ENCODE assay signal across 1 cellular context in the genomic region with DNA sequence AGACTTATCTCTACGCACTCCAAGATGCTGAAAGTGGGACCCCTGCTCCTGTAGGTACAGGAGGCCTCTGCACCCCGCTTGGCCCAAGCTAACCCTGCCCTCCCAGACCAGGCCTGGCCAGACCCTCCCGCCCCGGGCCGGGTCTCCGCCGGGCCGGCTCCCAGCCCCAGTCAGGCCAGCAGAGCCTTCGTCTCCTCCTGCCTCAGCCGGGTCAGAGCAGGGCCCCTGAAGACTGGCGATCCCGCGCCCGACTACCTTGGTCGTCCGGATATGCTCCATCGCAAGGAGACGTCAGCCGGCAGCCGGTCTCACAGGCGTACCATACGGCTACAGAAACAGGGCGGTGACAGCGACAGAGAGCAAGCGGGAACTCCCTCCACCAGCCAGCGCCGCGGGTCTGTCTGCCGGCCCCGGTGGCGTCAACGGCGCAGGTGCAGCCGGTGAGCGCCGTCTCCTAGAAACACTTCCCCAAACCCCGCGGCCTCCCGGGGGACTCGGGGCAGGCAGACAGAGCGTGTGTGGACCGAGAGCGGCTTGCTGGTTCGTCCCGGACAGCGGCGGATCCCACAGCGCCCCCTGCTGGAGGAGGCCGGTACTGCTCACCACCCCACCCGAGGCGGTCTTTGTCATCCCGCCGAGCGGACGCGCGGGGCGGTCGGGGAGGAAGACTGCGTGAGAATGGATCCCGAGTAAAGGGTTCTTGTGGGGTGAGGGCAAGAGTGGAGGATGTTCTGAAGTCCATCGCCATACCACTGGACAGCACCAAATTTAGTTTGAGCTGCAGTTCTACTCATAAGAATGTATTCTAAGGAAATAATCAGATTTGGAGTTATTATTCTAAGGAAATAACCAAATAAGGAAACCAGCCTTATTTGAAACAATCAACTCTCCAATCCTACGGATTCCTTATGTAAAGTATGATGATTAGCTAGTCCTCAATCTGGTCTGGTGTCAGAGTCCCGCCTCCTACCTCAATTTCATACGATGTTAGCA.
TF ChIP-seq lines count a peak whose summit lies in the region.

A gene (minus strand): TSS at position 520 of the 993 bp plus-strand sequence. CDS start 241 bp downstream, at position 279.

TF ChIP-seq in HEK293, 187 proteins besides CTCF, POLR2A, EP300 and RAD21 (continued from another document):
- TF ChIP-seq, protein P1, sequence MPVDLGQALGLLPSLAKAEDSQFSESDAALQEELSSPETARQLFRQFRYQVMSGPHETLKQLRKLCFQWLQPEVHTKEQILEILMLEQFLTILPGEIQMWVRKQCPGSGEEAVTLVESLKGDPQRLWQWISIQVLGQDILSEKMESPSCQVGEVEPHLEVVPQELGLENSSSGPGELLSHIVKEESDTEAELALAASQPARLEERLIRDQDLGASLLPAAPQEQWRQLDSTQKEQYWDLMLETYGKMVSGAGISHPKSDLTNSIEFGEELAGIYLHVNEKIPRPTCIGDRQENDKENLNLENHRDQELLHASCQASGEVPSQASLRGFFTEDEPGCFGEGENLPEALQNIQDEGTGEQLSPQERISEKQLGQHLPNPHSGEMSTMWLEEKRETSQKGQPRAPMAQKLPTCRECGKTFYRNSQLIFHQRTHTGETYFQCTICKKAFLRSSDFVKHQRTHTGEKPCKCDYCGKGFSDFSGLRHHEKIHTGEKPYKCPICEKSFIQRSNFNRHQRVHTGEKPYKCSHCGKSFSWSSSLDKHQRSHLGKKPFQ (tag by site-specific recombination; IDR thresholded peaks at IDR 0.05) = no peak
- TF ChIP-seq KLF8 (tag by site-specific recombination; IDR thresholded peaks at IDR 0.05) (0 out of 2 replicates have a peak, but pooled peaks have one; percentile 21), ZNF629 (tag by site-specific recombination; IDR thresholded peaks at IDR 0.05) (peak; percentile 59), ZNF76 (tag by site-specific recombination; IDR thresholded peaks at IDR 0.05; ENCODE audit: borderline replicate concordance, low read depth) (peak; percentile 29; the same call in 1 of the 2 replicates), GLIS2 (tag by site-specific recombination; IDR thresholded peaks at IDR 0.05) (0 out of 2 replicates have a peak, but pooled peaks have one; percentile 41), ZBTB17 (tag by site-specific recombination; IDR thresholded peaks at IDR 0.05) (peak; percentile 78), ZNF324 (tag by site-specific recombination; IDR thresholded peaks at IDR 0.05) (0 out of 2 replicates have a peak, but pooled peaks have one; percentile 41), ZNF843 (tag by site-specific recombination; IDR thresholded peaks at IDR 0.05) (0 out of 2 replicates have a peak, but pooled peaks have one; percentile 43), KLF1 (tag by site-specific recombination; IDR thresholded peaks at IDR 0.05) (no peak), ZNF426 (tag by site-specific recombination; IDR thresholded peaks at IDR 0.05) (no peak), ZBTB8A (tag by site-specific recombination; IDR thresholded peaks at IDR 0.05) (0 out of 2 replicates have a peak, but pooled peaks have one; percentile 23), ZNF792 (tag by site-specific recombination; IDR thresholded peaks at IDR 0.05) (no peak)
- TF ChIP-seq, protein P2, sequence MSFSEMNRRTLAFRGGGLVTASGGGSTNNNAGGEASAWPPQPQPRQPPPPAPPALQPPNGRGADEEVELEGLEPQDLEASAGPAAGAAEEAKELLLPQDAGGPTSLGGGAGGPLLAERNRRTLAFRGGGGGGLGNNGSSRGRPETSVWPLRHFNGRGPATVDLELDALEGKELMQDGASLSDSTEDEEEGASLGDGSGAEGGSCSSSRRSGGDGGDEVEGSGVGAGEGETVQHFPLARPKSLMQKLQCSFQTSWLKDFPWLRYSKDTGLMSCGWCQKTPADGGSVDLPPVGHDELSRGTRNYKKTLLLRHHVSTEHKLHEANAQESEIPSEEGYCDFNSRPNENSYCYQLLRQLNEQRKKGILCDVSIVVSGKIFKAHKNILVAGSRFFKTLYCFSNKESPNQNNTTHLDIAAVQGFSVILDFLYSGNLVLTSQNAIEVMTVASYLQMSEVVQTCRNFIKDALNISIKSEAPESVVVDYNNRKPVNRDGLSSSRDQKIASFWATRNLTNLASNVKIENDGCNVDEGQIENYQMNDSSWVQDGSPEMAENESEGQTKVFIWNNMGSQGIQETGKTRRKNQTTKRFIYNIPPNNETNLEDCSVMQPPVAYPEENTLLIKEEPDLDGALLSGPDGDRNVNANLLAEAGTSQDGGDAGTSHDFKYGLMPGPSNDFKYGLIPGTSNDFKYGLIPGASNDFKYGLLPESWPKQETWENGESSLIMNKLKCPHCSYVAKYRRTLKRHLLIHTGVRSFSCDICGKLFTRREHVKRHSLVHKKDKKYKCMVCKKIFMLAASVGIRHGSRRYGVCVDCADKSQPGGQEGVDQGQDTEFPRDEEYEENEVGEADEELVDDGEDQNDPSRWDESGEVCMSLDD (tag by site-specific recombination; IDR thresholded peaks at IDR 0.05) = 0 out of 2 replicates have a peak, but pooled peaks have one; percentile 26
- TF ChIP-seq, protein P3, sequence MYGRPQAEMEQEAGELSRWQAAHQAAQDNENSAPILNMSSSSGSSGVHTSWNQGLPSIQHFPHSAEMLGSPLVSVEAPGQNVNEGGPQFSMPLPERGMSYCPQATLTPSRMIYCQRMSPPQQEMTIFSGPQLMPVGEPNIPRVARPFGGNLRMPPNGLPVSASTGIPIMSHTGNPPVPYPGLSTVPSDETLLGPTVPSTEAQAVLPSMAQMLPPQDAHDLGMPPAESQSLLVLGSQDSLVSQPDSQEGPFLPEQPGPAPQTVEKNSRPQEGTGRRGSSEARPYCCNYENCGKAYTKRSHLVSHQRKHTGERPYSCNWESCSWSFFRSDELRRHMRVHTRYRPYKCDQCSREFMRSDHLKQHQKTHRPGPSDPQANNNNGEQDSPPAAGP (tag by site-specific recombination; IDR thresholded peaks at IDR 0.05) = no peak
- TF ChIP-seq, protein P4, sequence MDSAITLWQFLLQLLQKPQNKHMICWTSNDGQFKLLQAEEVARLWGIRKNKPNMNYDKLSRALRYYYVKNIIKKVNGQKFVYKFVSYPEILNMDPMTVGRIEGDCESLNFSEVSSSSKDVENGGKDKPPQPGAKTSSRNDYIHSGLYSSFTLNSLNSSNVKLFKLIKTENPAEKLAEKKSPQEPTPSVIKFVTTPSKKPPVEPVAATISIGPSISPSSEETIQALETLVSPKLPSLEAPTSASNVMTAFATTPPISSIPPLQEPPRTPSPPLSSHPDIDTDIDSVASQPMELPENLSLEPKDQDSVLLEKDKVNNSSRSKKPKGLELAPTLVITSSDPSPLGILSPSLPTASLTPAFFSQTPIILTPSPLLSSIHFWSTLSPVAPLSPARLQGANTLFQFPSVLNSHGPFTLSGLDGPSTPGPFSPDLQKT (IDR thresholded peaks at IDR 0.05; ENCODE audit: borderline replicate concordance, low read depth, low read length) = peak; percentile 58; the same call in 1 of the 2 replicates
- TF ChIP-seq, protein P5, sequence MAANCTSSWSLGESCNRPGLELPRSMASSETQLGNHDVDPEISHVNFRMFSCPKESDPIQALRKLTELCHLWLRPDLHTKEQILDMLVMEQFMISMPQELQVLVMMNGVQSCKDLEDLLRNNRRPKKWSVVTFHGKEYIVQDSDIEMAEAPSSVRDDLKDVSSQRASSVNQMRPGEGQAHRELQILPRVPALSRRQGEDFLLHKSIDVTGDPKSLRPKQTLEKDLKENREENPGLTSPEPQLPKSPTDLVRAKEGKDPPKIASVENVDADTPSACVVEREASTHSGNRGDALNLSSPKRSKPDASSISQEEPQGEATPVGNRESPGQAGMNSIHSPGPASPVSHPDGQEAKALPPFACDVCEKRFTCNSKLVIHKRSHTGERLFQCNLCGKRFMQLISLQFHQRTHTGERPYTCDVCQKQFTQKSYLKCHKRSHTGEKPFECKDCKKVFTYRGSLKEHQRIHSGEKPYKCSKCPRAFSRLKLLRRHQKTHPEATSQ (tag by site-specific recombination; IDR thresholded peaks at IDR 0.05) = 0 out of 2 replicates have a peak, but pooled peaks have one; percentile 32
